In genomic region chr17:63698381-63698885, GRCh38 we compare ENCODE assay signal across 2 cellular contexts.
TF ChIP-seq lines count a peak whose summit lies in the region.

No MANE protein-coding gene starts in this region.

TF ChIP-seq in SK-N-SH, 30 proteins besides CTCF, POLR2A, EP300 and RAD21 (continued from another document):
- TF ChIP-seq REST (IDR thresholded peaks at IDR 0.05; ENCODE audit: low read depth, low read length) (no peak), GABPA (IDR thresholded peaks at IDR 0.05; ENCODE audit: low read depth) (no peak), NRF1 (IDR thresholded peaks at IDR 0.05; ENCODE audit: low read depth, low read length) (no peak), MAX (IDR thresholded peaks at IDR 0.05; ENCODE audit: low read depth) (no peak), MEF2A (IDR thresholded peaks at IDR 0.05; ENCODE audit: borderline replicate concordance, low read depth) (no peak), YY1 (IDR thresholded peaks at IDR 0.05; ENCODE audit: low read depth) (no peak), CHD2 (IDR thresholded peaks at IDR 0.05; ENCODE audit: low read length, partially characterized antibody) (no peak), TAF1 (IDR thresholded peaks at IDR 0.05; ENCODE audit: borderline replicate concordance, low read depth, low read length) (no peak), MXI1 (IDR thresholded peaks at IDR 0.05; ENCODE audit: low read depth, low read length) (no peak), JUND (IDR thresholded peaks at IDR 0.05) (no peak), IRF3 (IDR thresholded peaks at IDR 0.05; ENCODE audit: low read depth, low read length) (no peak)
- TF ChIP-seq, protein P1, sequence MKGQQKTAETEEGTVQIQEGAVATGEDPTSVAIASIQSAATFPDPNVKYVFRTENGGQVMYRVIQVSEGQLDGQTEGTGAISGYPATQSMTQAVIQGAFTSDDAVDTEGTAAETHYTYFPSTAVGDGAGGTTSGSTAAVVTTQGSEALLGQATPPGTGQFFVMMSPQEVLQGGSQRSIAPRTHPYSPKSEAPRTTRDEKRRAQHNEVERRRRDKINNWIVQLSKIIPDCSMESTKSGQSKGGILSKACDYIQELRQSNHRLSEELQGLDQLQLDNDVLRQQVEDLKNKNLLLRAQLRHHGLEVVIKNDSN (IDR thresholded peaks at IDR 0.05; ENCODE audit: borderline replicate concordance, low read depth), result no peak

TF ChIP-seq in SK-N-SH treated with all-trans-retinoic acid at 6 μM for 48 hours, 23 proteins besides CTCF, POLR2A, EP300 and RAD21 (continued from another document):
- TF ChIP-seq CSRNP3 (CRISPR knock-in tag; IDR thresholded peaks at IDR 0.05), result no peak
